Comparison of ENCODE assay signal across 27 cellular contexts in the genomic region with DNA sequence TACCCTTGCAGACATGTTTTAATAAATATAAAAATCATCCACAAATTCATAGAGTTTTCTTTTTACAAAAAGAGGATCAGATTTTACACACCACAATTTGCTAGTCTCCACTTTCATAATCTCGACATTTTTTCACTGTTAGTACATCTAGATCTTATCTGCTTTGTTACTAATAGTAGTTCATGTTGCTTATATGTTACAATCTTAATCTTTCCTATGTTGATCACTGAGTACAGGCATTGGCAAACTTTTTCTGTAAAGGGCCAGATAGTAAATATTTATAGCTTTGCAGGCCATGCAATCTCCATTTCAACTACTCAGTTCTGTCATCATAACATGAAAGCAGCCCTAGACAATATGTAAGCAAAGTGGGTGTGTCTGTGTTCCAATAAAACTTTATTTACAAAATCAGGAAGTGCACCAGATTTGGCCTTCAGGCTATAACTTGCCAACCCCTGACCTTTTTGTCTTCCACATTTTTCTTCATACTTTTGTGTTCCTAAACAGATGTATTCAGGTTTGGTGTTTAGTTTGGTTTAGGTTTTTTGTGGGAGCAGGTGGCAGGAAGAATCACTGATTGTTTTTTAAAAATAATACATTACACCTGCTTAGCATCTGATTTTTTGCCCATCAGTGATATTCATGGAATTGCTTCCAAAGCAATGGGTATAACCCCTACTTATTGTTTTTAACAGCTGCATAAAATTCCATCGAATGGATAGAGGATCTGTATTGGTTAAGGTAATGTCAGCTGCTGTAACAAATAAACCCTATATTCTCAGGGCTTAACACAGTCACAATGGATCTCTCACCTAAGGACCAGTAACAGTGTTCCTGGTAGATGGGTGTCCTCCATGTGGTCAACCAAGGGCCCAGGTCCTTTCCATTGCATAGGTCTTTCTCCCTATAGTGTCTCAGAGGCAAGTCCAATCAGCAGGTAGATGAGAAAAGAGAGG.
A peak's percentile ranks its signal among the peaks of the same experiment; 100 is the strongest.
DNase-seq lines count a peak whose midpoint lies in the region; ATAC-seq, FAIRE-seq and TF ChIP-seq lines count a peak whose summit lies in the region.
"Had no signal": no experiment of that assay in that cellular context is flagged by ENCODE, and none has a peak within 500 bp of the region (broad histone marks: within the 10 kb centered on the region; RNA-seq: fewer than 3 reads in every experiment).

No MANE protein-coding gene starts in this region.

- H3K27me3 Mint-ChIP-seq in endodermal cell (ENCODE audit: insufficient read depth): no peaks in the 10 kb centered on the region

- WGBS in SK-N-SH (ENCODE audit: low lambda C conversion rate): 44% methylated on average over 2 of the region's 2 CpGs
- 60% methylated on average over 1 of the region's 2 CpGs; no CpG with 5 or more reads in 1 of the 2 experiments for WGBS in endodermal cell (ENCODE audit: insufficient coverage in 1 of 2, insufficient read length in 1 of 2), 2 experiments
- WGBS in smooth muscle cell (ENCODE audit: low lambda C conversion rate): 85% methylated on average over 2 of the region's 2 CpGs

- no peak for TF ChIP-seq RAD21 in SK-N-SH (IDR thresholded peaks at IDR 0.05; ENCODE audit: low read length)

- H3K9me3 ChIP-seq in SK-N-SH: no peaks in the 10 kb centered on the region
- peaks cover 23% of the 10 kb centered on the region for H3K9me3 ChIP-seq in endodermal cell (ENCODE audit: control insufficient read depth, low read length)
- no peaks in the 10 kb centered on the region for H3K9me3 ChIP-seq in smooth muscle cell (replicated peaks; ENCODE audit: low read depth)
- no peaks in the 10 kb centered on the region for H3K9me3 ChIP-seq in kidney (ENCODE audit: control insufficient read depth in 1 of 2, low read length in 2 of 2)
- H3K9me3 ChIP-seq: adrenal gland, ovary had no signal

- H3K9ac ChIP-seq in SK-N-SH (no peak overlapping the region), endodermal cell (ENCODE audit: extremely low read depth, low read length, poor library complexity, severe bottlenecking) (no peak overlapping the region), smooth muscle cell (ENCODE audit: low read depth) (no peak overlapping the region), kidney (ENCODE audit: low read length in 2 of 2) (no peak overlapping the region)
- H3K9ac ChIP-seq: KMS-11 had no signal

- H2AFZ ChIP-seq in SK-N-SH (ENCODE audit: low read depth) (peak overlapping the region; percentile 29), smooth muscle cell (ENCODE audit: low read depth) (no peak overlapping the region)

- H3F3A ChIP-seq in SK-N-SH (replicated peaks; ENCODE audit: insufficient read depth): peaks cover 6% of the 10 kb centered on the region
- H3F3A ChIP-seq in smooth muscle cell (ENCODE audit: low read depth): no peaks in the 10 kb centered on the region

- H3K36me3 ChIP-seq in SK-N-SH (replicated peaks in 1 of 2; ENCODE audit: control insufficient read depth in 1 of 2, insufficient read depth in 2 of 2, low read length in 1 of 2) (no peaks in the 10 kb centered on the region), endodermal cell (ENCODE audit: control insufficient read depth, insufficient read depth, low read length) (peaks cover 17% of the 10 kb centered on the region), smooth muscle cell (ENCODE audit: low read depth) (no peaks in the 10 kb centered on the region), kidney (ENCODE audit: control insufficient read depth in 1 of 2, insufficient read depth in 2 of 2, low read length in 2 of 2) (no peaks in the 10 kb centered on the region)
- H3K36me3 ChIP-seq: adrenal gland, ovary, upper lobe of left lung had no signal

- POLR2A ChIA-PET in SK-N-SH (lab: Yijun Ruan, JAX): no interaction called here

- H3K27me3 ChIP-seq in SK-N-SH (ENCODE audit: insufficient read depth) (no peaks in the 10 kb centered on the region; the same call in 1 of the 2 replicates), endodermal cell (ENCODE audit: control insufficient read depth, insufficient read depth, low read length, poor library complexity, severe bottlenecking) (no peaks in the 10 kb centered on the region), smooth muscle cell (ENCODE audit: low read depth) (no peaks in the 10 kb centered on the region)
- H3K27me3 ChIP-seq: adrenal gland, ovary, upper lobe of left lung had no signal

- H3K4me1 Mint-ChIP-seq in endodermal cell: peaks cover 4% of the 10 kb centered on the region
- H3K4me1 Mint-ChIP-seq: CD14-positive monocyte; memory B cell; stimulated activated memory B cell treated with anti-CD40 and anti-IgM and Interleukin-4, amounts not matched to agents 10 μg/mL and 1 μg/mL and 100 μg/mL, for 72 hours had no signal

- DNase-seq in SK-N-SH (no peak), RPMI7951 (ENCODE audit: low read depth) (peak; percentile 28), endodermal cell (no peak), smooth muscle cell (lab: John Stamatoyannopoulos, UW; ENCODE audit: unreplicated experiment) (no peak), kidney (no peak)
- DNase-seq in activated effector memory CD4-positive, alpha-beta T cell treated with Interleukin-2 at 50 U/mL for 16 hours: no peak
- DNase-seq: activated CD4-positive, alpha-beta memory T cell treated with anti-CD3 and anti-CD28 coated beads for 36 hours; activated CD4-positive, alpha-beta T cell treated with anti-CD3 and anti-CD28 coated beads for 1 hour; activated CD8-positive, alpha-beta memory T cell treated with anti-CD3 and anti-CD28 coated beads, Interleukin-2, amount 50 U/mL, for 4 hours; activated naive CD4-positive, alpha-beta T cell treated with Interleukin-2 at 50 U/mL for 16 hours; adrenal gland; DMS79; dorsolateral prefrontal cortex; NCI-H1417; NCI-H2081; NCI-H226; ovary; upper lobe of left lung had no signal

- H4K20me1 ChIP-seq in SK-N-SH (ENCODE audit: insufficient read depth) (no peaks in the 10 kb centered on the region), smooth muscle cell (ENCODE audit: low read depth) (no peaks in the 10 kb centered on the region)

- H3K4me3 ChIP-seq in SK-N-SH (ENCODE audit: low read depth in 2 of 2, low read length in 1 of 2) (no peak overlapping the region), endodermal cell (ENCODE audit: low read length) (peak overlapping the region; percentile 34), smooth muscle cell (no peak overlapping the region), kidney (ENCODE audit: low read length in 2 of 2) (no peak overlapping the region)
- H3K4me3 ChIP-seq: adrenal gland, dorsolateral prefrontal cortex, ovary, upper lobe of left lung had no signal

- H3K27ac ChIP-seq in SK-N-SH (ENCODE audit: low read depth in 2 of 2, low read length in 1 of 2): no peak overlapping the region
- no peak overlapping the region for H3K27ac ChIP-seq in endodermal cell (ENCODE audit: low read depth, low read length)
- peak overlapping the region; percentile 95 for H3K27ac ChIP-seq in smooth muscle cell (ENCODE audit: low read depth)
- no peak overlapping the region for H3K27ac ChIP-seq in kidney (ENCODE audit: low read depth in 2 of 2, low read length in 2 of 2)
- H3K27ac ChIP-seq: 22Rv1, adrenal gland, KMS-11, ovary, upper lobe of left lung had no signal

- H3K36me3 Mint-ChIP-seq in endodermal cell (ENCODE audit: low read depth): peaks cover 11% of the 10 kb centered on the region
- H3K36me3 Mint-ChIP-seq: brain; CD14-positive monocyte; memory B cell; stimulated activated memory B cell treated with anti-CD40 and anti-IgM and Interleukin-4, amounts not matched to agents 10 μg/mL and 1 μg/mL and 100 μg/mL, for 72 hours had no signal

- no peak for FAIRE-seq in kidney (lab: Jason Lieb, UNC)

- H3K4me2 ChIP-seq in SK-N-SH (no peak overlapping the region), smooth muscle cell (no peak overlapping the region)
- H3K4me2 ChIP-seq: KMS-11 had no signal

- TF ChIP-seq CTCF in SK-N-SH (IDR thresholded peaks at IDR 0.05) (no peak), endodermal cell (conservative IDR thresholded peaks at IDR 0.05) (no peak), smooth muscle cell (IDR thresholded peaks at IDR 0.05; ENCODE audit: borderline replicate concordance, insufficient read depth, poor library complexity, severe bottlenecking) (no peak), kidney (IDR thresholded peaks at IDR 0.05; ENCODE audit: borderline replicate concordance, extremely low read depth, insufficient read depth) (no peak)

- TF ChIP-seq EP300 in SK-N-SH (IDR thresholded peaks at IDR 0.05; ENCODE audit: borderline replicate concordance in 1 of 2, low read depth in 1 of 2, low read length in 1 of 2): no peak

- no peak overlapping the region for H3K4me3 Mint-ChIP-seq in endodermal cell
- H3K4me3 Mint-ChIP-seq: activated CD4-positive, alpha-beta memory T cell treated with anti-CD3 and anti-CD28 coated beads for 36 hours; brain; CD14-positive monocyte; memory B cell; stimulated activated memory B cell treated with anti-CD40 and anti-IgM and Interleukin-4, amounts not matched to agents 10 μg/mL and 1 μg/mL and 100 μg/mL, for 72 hours had no signal

- peaks cover 16% of the 10 kb centered on the region for H3K9me3 Mint-ChIP-seq in endodermal cell

- no peak for ATAC-seq in SK-N-SH treated with all-trans-retinoic acid at 6 μM for 48 hours
- no peak for ATAC-seq in GM21423 (IDR thresholded peaks at IDR 0.05; ENCODE audit: unreplicated experiment)
- ATAC-seq: left lobe of liver; stimulated activated memory B cell treated with anti-CD40 and anti-IgM and Interleukin-4, amounts not matched to agents 10 μg/mL and 1 μg/mL and 100 μg/mL, for 72 hours had no signal

- CTCF ChIA-PET in SK-N-SH (lab: Yijun Ruan, JAX): no interaction called here

- H3K4me1 ChIP-seq in SK-N-SH (ENCODE audit: control insufficient read depth in 1 of 2, insufficient read depth in 2 of 2, low read depth in 1 of 2, low read length in 1 of 2): no peaks in the 10 kb centered on the region
- peaks cover 3% of the 10 kb centered on the region for H3K4me1 ChIP-seq in endodermal cell (ENCODE audit: control insufficient read depth, insufficient read depth, low read length)
- no peaks in the 10 kb centered on the region for H3K4me1 ChIP-seq in smooth muscle cell (ENCODE audit: low read depth)
- H3K4me1 ChIP-seq in kidney (ENCODE audit: control insufficient read depth in 1 of 2, insufficient read depth in 1 of 2, low read depth in 1 of 2, low read length in 2 of 2): no peaks in the 10 kb centered on the region
- H3K4me1 ChIP-seq: adrenal gland, upper lobe of left lung had no signal

- no peak overlapping the region for H3K27ac Mint-ChIP-seq in endodermal cell
- H3K27ac Mint-ChIP-seq: activated CD4-positive, alpha-beta memory T cell treated with anti-CD3 and anti-CD28 coated beads for 36 hours; CD14-positive monocyte; memory B cell; stimulated activated memory B cell treated with anti-CD40 and anti-IgM and Interleukin-4, amounts not matched to agents 10 μg/mL and 1 μg/mL and 100 μg/mL, for 72 hours had no signal

- no peaks in the 10 kb centered on the region for H3K9me2 ChIP-seq in SK-N-SH

- no peaks in the 10 kb centered on the region for H3K79me2 ChIP-seq in SK-N-SH (ENCODE audit: insufficient read depth)
- no peaks in the 10 kb centered on the region for H3K79me2 ChIP-seq in smooth muscle cell (ENCODE audit: low read depth)

- intact Hi-C loops in kidney (cut with DNase I): no loop called here

TF ChIP-seq in SK-N-SH, 30 proteins besides CTCF, POLR2A, EP300 and RAD21 (continues in another document):
- no peak for TF ChIP-seq POLR2AphosphoS5 (IDR thresholded peaks at IDR 0.05; ENCODE audit: low read depth, low read length)

TF ChIP-seq in SK-N-SH treated with all-trans-retinoic acid at 6 μM for 48 hours, 23 proteins besides CTCF, POLR2A, EP300 and RAD21 (continues in another document):
- TF ChIP-seq CSDC2 (CRISPR knock-in tag; IDR thresholded peaks at IDR 0.05) (no peak), TCF4 (CRISPR knock-in tag; IDR thresholded peaks at IDR 0.05; ENCODE audit: borderline replicate concordance) (no peak)
